Comparison of ENCODE assay signal across 9 cellular contexts in the genomic region with DNA sequence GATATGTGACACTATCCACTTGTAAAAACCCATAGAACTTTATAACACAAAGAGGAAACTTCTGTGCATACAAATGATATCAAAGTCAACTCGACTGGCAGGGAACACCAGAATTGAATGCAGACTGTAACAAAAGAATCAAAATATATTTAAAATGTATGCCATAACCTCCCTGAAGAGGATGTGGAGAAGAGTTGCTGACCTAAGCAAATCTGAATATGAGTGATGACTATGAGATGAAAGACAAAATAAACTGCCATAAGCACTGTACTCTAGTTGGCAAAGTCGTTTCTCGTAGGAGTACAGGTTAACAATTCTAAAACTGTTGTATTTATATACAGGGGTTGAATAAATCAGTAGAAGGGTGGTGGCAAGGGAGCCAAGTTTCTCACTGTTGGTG.
"Had no signal": no experiment of that assay in that cellular context is flagged by ENCODE, and none has a peak within 500 bp of the region (broad histone marks: within the 10 kb centered on the region; RNA-seq: fewer than 3 reads in every experiment).

No MANE protein-coding gene starts in this region.

- DNase-seq: GM23248, GOT3, H9, HCEC 1CT, Karpas-422, KBM-7 had no signal

- H3K4me3 Mint-ChIP-seq: H9 had no signal

- H3K4me3 ChIP-seq: GM23248 had no signal

- H3K27ac ChIP-seq: GM23248, KMS-11 had no signal

- H3K27ac Mint-ChIP-seq: H9 had no signal

- H3K9me3 Mint-ChIP-seq: H9 had no signal

- H3K9ac ChIP-seq: GM23248, KMS-11 had no signal

- H2AFZ ChIP-seq: GM23248 had no signal

- FAIRE-seq: H54, HTR-8/SVneo had no signal

- H3K4me2 ChIP-seq: KMS-11 had no signal
